Comparison of ENCODE assay signal across 14 cellular contexts in genomic region chr15:101179341-101180153, GRCh38.
DNase-seq lines count a peak whose midpoint lies in the region; ATAC-seq and TF ChIP-seq lines count a peak whose summit lies in the region.
"Had no signal": no experiment of that assay in that cellular context is flagged by ENCODE, and none has a peak within 500 bp of the region (broad histone marks: within the 10 kb centered on the region; RNA-seq: fewer than 3 reads in every experiment).

No MANE protein-coding gene starts in this region.

- H3K4me1 Mint-ChIP-seq in MCF 10A (ENCODE audit: insufficient read depth, unreplicated experiment) = peaks cover 6% of the 10 kb centered on the region
- H3K4me1 Mint-ChIP-seq in activated naive CD8-positive, alpha-beta T cell treated with anti-CD3 and anti-CD28 coated beads, Interleukin-2, amount 50 U/mL, for 24 hours = peaks cover 72% of the 10 kb centered on the region
- H3K4me1 Mint-ChIP-seq in immature natural killer cell = peaks cover 32 to 36% of the 10 kb centered on the region in 2 donors

- H3K36me3 ChIP-seq in breast epithelium (no peaks in the 10 kb centered on the region), vagina (no peaks in the 10 kb centered on the region)

- peak in 1 of 2 donors; percentile 80 for DNase-seq in breast epithelium (ENCODE audit: low spot score in 2 of 2)
- DNase-seq in MCF 10A (ENCODE audit: unreplicated experiment) = no peak
- DNase-seq in activated naive CD8-positive, alpha-beta T cell treated with anti-CD3 and anti-CD28 coated beads, Interleukin-2, amount 50 U/mL, for 24 hours = no peak
- no peak for DNase-seq in immature natural killer cell
- no peak for DNase-seq in vagina (ENCODE audit: extremely low spot score in 2 of 2)
- DNase-seq: KG1; NCI-H2227 treated with DMSO at 0.1 percent for 48 hours; nucleus accumbens; SIG-M5; stimulated activated CD4-positive, alpha-beta T cell treated with anti-CD3 and anti-CD28 coated beads, Interleukin-4, amount 100 ng/mL, for 4 hours had no signal

- no peak for TF ChIP-seq CTCF in breast epithelium (IDR thresholded peaks at IDR 0.05)
- TF ChIP-seq CTCF in MCF 10A (IDR thresholded peaks at IDR 0.05; ENCODE audit: unreplicated experiment) = no peak
- TF ChIP-seq CTCF in vagina (IDR thresholded peaks at IDR 0.05) = no peak

- H3K9me3 ChIP-seq in breast epithelium (no peaks in the 10 kb centered on the region), vagina (no peaks in the 10 kb centered on the region)

- intact Hi-C loops in breast epithelium (cut with DNase I; ENCODE audit: low total_unique reads) (no loop called here), MCF 10A (cut with micrococcal nuclease) (no loop called here), vagina (cut with DNase I) (no loop called here)

- H3K9me3 Mint-ChIP-seq in MCF 10A (ENCODE audit: unreplicated experiment) = no peaks in the 10 kb centered on the region
- H3K9me3 Mint-ChIP-seq in activated naive CD8-positive, alpha-beta T cell treated with anti-CD3 and anti-CD28 coated beads, Interleukin-2, amount 50 U/mL, for 24 hours = no peaks in the 10 kb centered on the region
- H3K9me3 Mint-ChIP-seq in immature natural killer cell = no peaks in the 10 kb centered on the region
- H3K9me3 Mint-ChIP-seq: dendritic cell treated with granulocyte-macrophage colony-stimulating factor and Interleukin-4, amounts not matched to agents 40 ng/mL and 50 ng/mL, for 4 days had no signal

- CTCF ChIA-PET in MCF 10A (lab: Yijun Ruan, JAX) = interaction anchor here (1.1 kb wide), 1 partner anchor 39 kb away, joined by 3 read pairs; no protein-coding TSS in a partner anchor

- H3K27me3 Mint-ChIP-seq in MCF 10A (ENCODE audit: insufficient read depth, unreplicated experiment) (no peaks in the 10 kb centered on the region), immature natural killer cell (ENCODE audit: low read depth in 3 of 3) (peaks cover 0 to 2% (median 0%) of the 10 kb centered on the region in 3 donors)
- H3K27me3 Mint-ChIP-seq in activated naive CD8-positive, alpha-beta T cell treated with anti-CD3 and anti-CD28 coated beads, Interleukin-2, amount 50 U/mL, for 24 hours = no peaks in the 10 kb centered on the region
- H3K27me3 Mint-ChIP-seq: dendritic cell treated with granulocyte-macrophage colony-stimulating factor and Interleukin-4, amounts not matched to agents 40 ng/mL and 50 ng/mL, for 4 days had no signal

- H3K27ac ChIP-seq in breast epithelium (peak overlapping the region; percentile 46 to 58), vagina (peak overlapping the region; percentile 17)

- H3K4me1 ChIP-seq in breast epithelium (peaks cover under 1 to 10% of the 10 kb centered on the region in 2 donors), vagina (peaks cover 55% of the 10 kb centered on the region)

- peak overlapping the region in 1 of 3 donors; percentile 9 for H3K4me3 ChIP-seq in breast epithelium
- no peak overlapping the region for H3K4me3 ChIP-seq in vagina

- no peaks in the 10 kb centered on the region for H3K27me3 ChIP-seq in breast epithelium
- no peaks in the 10 kb centered on the region for H3K27me3 ChIP-seq in vagina

- H3K4me3 Mint-ChIP-seq in MCF 10A (ENCODE audit: unreplicated experiment) = no peak overlapping the region
- no peak overlapping the region for H3K4me3 Mint-ChIP-seq in activated naive CD8-positive, alpha-beta T cell treated with anti-CD3 and anti-CD28 coated beads, Interleukin-2, amount 50 U/mL, for 24 hours
- no peak overlapping the region for H3K4me3 Mint-ChIP-seq in immature natural killer cell
- H3K4me3 Mint-ChIP-seq: dendritic cell treated with granulocyte-macrophage colony-stimulating factor and Interleukin-4, amounts not matched to agents 40 ng/mL and 50 ng/mL, for 4 days had no signal

- ATAC-seq in activated naive CD8-positive, alpha-beta T cell treated with anti-CD3 and anti-CD28 coated beads, Interleukin-2, amount 50 U/mL, for 24 hours = no peak
- ATAC-seq in GM18520 (IDR thresholded peaks at IDR 0.05; ENCODE audit: unreplicated experiment) (no peak), GM21390 (IDR thresholded peaks at IDR 0.05; ENCODE audit: unreplicated experiment) (no peak), HG02642 (IDR thresholded peaks at IDR 0.05; ENCODE audit: poor library complexity, unreplicated experiment) (no peak)

- BruUV-seq in MCF 10A (replicated peaks; lab: Mats Ljungman, UMichigan) = no TSS peak

- H3K27ac Mint-ChIP-seq in MCF 10A (ENCODE audit: low read depth, unreplicated experiment) = no peak overlapping the region
- peak overlapping the region; percentile 48 for H3K27ac Mint-ChIP-seq in activated naive CD8-positive, alpha-beta T cell treated with anti-CD3 and anti-CD28 coated beads, Interleukin-2, amount 50 U/mL, for 24 hours
- H3K27ac Mint-ChIP-seq in immature natural killer cell = peak overlapping the region in 4 of 6 donors; percentile 6 to 67 (median 57)

- TF ChIP-seq POLR2A in breast epithelium (IDR thresholded peaks at IDR 0.05) (no peak), vagina (IDR thresholded peaks at IDR 0.05) (no peak)

- H3K36me3 Mint-ChIP-seq in MCF 10A (ENCODE audit: insufficient read depth, unreplicated experiment) (peaks cover 31% of the 10 kb centered on the region), immature natural killer cell (peaks cover 6 to 14% (median 8%) of the 10 kb centered on the region in 3 donors)
- H3K36me3 Mint-ChIP-seq in activated naive CD8-positive, alpha-beta T cell treated with anti-CD3 and anti-CD28 coated beads, Interleukin-2, amount 50 U/mL, for 24 hours (ENCODE audit: low read depth) = peaks cover 58% of the 10 kb centered on the region

- POLR2A ChIA-PET in MCF 10A (lab: Yijun Ruan, JAX) = no interaction called here
